Comparison of ENCODE assay signal across 15 cellular contexts in the genomic region with DNA sequence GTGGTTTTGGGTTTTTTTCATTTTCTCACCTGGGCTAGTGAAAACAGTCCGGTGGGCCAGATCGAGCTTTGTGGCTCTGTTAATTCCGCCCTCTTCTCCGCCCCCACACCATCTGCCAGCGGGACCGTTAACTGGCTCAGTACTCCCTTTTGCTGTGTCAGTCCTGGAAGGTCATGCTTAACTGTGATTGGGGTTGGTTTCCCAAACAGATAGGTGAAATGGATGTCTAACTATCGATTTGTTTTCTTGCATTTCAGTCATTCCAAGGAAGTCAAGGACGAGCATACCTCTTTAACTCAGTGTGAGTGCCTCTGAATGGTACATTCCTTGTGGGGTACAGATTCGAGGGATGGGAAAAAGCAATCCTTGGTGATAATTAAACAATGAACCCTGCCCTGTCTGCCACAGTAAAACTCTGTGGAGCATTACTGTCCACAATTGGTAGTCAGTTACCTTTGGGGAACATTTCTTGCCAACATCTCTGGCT. TPM values are rescaled to one million over a fixed set of nuclear protein-coding genes. Genes with fewer than 3 reads are reported as not detected.
DNase-seq lines count a peak whose midpoint lies in the region; ATAC-seq and TF ChIP-seq lines count a peak whose summit lies in the region.
"Had no signal": no experiment of that assay in that cellular context is flagged by ENCODE, and none has a peak within 500 bp of the region (broad histone marks: within the 10 kb centered on the region; RNA-seq: fewer than 3 reads in every experiment).

No MANE protein-coding gene starts in this region.

- no peak for ATAC-seq in HG03460 (IDR thresholded peaks at IDR 0.05; ENCODE audit: unreplicated experiment)
- ATAC-seq: HCT116 had no signal

- H3K27ac ChIP-seq in ascending aorta, result peak overlapping the region; percentile 66 to 74
- H3K27ac ChIP-seq in right atrium auricular region, result peak overlapping the region; percentile 66 to 67
- peak overlapping the region; percentile 3 to 78 (median 73) for H3K27ac ChIP-seq in sigmoid colon

- H3K36me3 ChIP-seq in ascending aorta (peaks cover 31 to 40% of the 10 kb centered on the region in 2 donors), right atrium auricular region (peaks cover 27% of the 10 kb centered on the region), sigmoid colon (peaks cover 0 to 34% (median 21%) of the 10 kb centered on the region in 4 donors)
- H3K36me3 ChIP-seq: MG63 had no signal

- no peaks in the 10 kb centered on the region for H3K9me3 ChIP-seq in ascending aorta
- H3K9me3 ChIP-seq in right atrium auricular region, result no peaks in the 10 kb centered on the region
- no peaks in the 10 kb centered on the region for H3K9me3 ChIP-seq in sigmoid colon
- H3K9me3 ChIP-seq: MG63 had no signal

- in situ Hi-C loops in G401 (cut with HindIII; ENCODE audit: low sequenced_read_pairs), result no loop called here

- TF ChIP-seq CTCF in ascending aorta (IDR thresholded peaks at IDR 0.05) (no peak), right atrium auricular region (IDR thresholded peaks at IDR 0.05) (no peak), sigmoid colon (IDR thresholded peaks at IDR 0.05) (no peak)

- intact Hi-C loops in ascending aorta (cut with DNase I) (loop anchor here (2.0 kb wide), 1 partner anchor 37 kb away; no protein-coding TSS in a partner anchor), sigmoid colon (cut with DNase I) (no loop called here)

- no peak overlapping the region for H3K4me3 ChIP-seq in ascending aorta
- H3K4me3 ChIP-seq in right atrium auricular region, result no peak overlapping the region
- no peak overlapping the region for H3K4me3 ChIP-seq in sigmoid colon
- H3K4me3 ChIP-seq: MG63 had no signal

- H3K27me3 ChIP-seq in ascending aorta (no peaks in the 10 kb centered on the region), right atrium auricular region (no peaks in the 10 kb centered on the region), sigmoid colon (no peaks in the 10 kb centered on the region)
- H3K27me3 ChIP-seq: MG63 had no signal

- TF ChIP-seq POLR2A in sigmoid colon (IDR thresholded peaks at IDR 0.05), result no peak

- WGBS in sigmoid colon, 2 donors, result 85 to 88% methylated on average over 9 of the region's 9 CpGs

- no peak for TF ChIP-seq EP300 in sigmoid colon (IDR thresholded peaks at IDR 0.05)

- H3K4me1 ChIP-seq in ascending aorta (peaks cover 5 to 34% of the 10 kb centered on the region in 2 donors), right atrium auricular region (peaks cover 0 to 60% of the 10 kb centered on the region in 2 donors), sigmoid colon (peaks cover 0 to 38% (median 34%) of the 10 kb centered on the region in 4 donors)

- DNase-seq in G401 (ENCODE audit: low spot score) (peak; percentile 84), ascending aorta (ENCODE audit: low spot score in 2 of 2) (no peak), right atrium auricular region (ENCODE audit: low spot score) (no peak), sigmoid colon (no peak), H4 (ENCODE audit: low spot score) (no peak), NAMALWA (ENCODE audit: low spot score) (no peak), NCI-H510A treated with DMSO at 0.1 percent for 48 hours (lab: John Stamatoyannopoulos, UW) (no peak)
- DNase-seq: activated CD4-positive, CD25-positive, alpha-beta regulatory T cell treated with anti-CD3 and anti-CD28 coated beads, Interleukin-2, amount 50 U/mL, for 72 hours; activated gamma-delta T cell treated with Interleukin-2 at 50 U/mL for 16 hours; COR-L47; GDM1; MG63; NK-92 treated with Interleukin-12 subunit alpha and Interleukin-12 subunit beta, amount 100 ng/mL, for 24 hours had no signal

RNA-seq across cellular contexts. Expression of gene YPEL2, which starts 56.7 kb away (rescaled TPM):
- 7.0 and 7.6 TPM in 2 replicates for total RNA-seq in G401 (2014; rRNA removed; shearing (Covaris generic))
- total RNA-seq in ascending aorta, result 10.5 TPM
- total RNA-seq in right atrium auricular region, result 10 to 100 TPM; 28.3 to 34.1 TPM
- total RNA-seq in sigmoid colon, result 10 to 100 TPM; 25.8 to 35.7 (median 33.5) TPM
- 10 to 100 TPM; 10.2 to 19.2 (median 15.1) TPM for polyA plus RNA-seq in sigmoid colon
- 0.86 and 1.9 TPM in 2 replicates for total RNA-seq in H4 (2014; rRNA removed; shearing (Covaris generic))
